ENCODE assay signal across 2 cellular contexts in genomic region chr9:124475158-124475867, GRCh38.
TF ChIP-seq lines count a peak whose summit lies in the region.

No MANE protein-coding gene starts in this region.

TF ChIP-seq in HepG2, 621 proteins besides CTCF, POLR2A, EP300 and RAD21:
- no peak for TF ChIP-seq ZNF232 (CRISPR knock-in tag; IDR thresholded peaks at IDR 0.05; ENCODE audit: borderline replicate concordance)
- TF ChIP-seq STAG1 (CRISPR knock-in tag; IDR thresholded peaks at IDR 0.05), result peak; percentile 67
- no peak for TF ChIP-seq RBM39 (IDR thresholded peaks at IDR 0.05; ENCODE audit: low read depth, low read length, poor library complexity, severe bottlenecking)
- TF ChIP-seq ZNF687 (CRISPR knock-in tag; IDR thresholded peaks at IDR 0.05), result peak; percentile 23; the same call in 1 of the 2 replicates
- 0 out of 2 replicates have a peak, but pooled peaks have one; percentile 10 for TF ChIP-seq KDM2A (CRISPR knock-in tag; IDR thresholded peaks at IDR 0.05; ENCODE audit: borderline replicate concordance, low read depth)
- TF ChIP-seq ZNF326 (CRISPR knock-in tag; IDR thresholded peaks at IDR 0.05; ENCODE audit: borderline replicate concordance), result no peak
- TF ChIP-seq HNRNPL (IDR thresholded peaks at IDR 0.05; ENCODE audit: low read depth, low read length), result peak; percentile 92
- 0 out of 2 replicates have a peak, but pooled peaks have one; percentile 25 for TF ChIP-seq MEIS2 (CRISPR knock-in tag; IDR thresholded peaks at IDR 0.05)
- TF ChIP-seq ZNF281 (CRISPR knock-in tag; IDR thresholded peaks at IDR 0.05; ENCODE audit: borderline replicate concordance), result peak; percentile 86; the same call in 1 of the 2 replicates

TF ChIP-seq in Ishikawa, 13 proteins besides CTCF, POLR2A, EP300 and RAD21:
- no peak for TF ChIP-seq EGR1 (IDR thresholded peaks at IDR 0.05)
- TF ChIP-seq REST (IDR thresholded peaks at IDR 0.05; ENCODE audit: low read depth), result no peak
- TF ChIP-seq MAX (IDR thresholded peaks at IDR 0.05), result no peak
- TF ChIP-seq TEAD4 (IDR thresholded peaks at IDR 0.05), result no peak
- no peak for TF ChIP-seq CREB1 (IDR thresholded peaks at IDR 0.05; ENCODE audit: low read depth)
- TF ChIP-seq CEBPB (IDR thresholded peaks at IDR 0.05), result no peak
- TF ChIP-seq NFIC (IDR thresholded peaks at IDR 0.05), result no peak
- TF ChIP-seq FOXM1 (IDR thresholded peaks at IDR 0.05; ENCODE audit: borderline replicate concordance, low read depth), result no peak
- no peak for TF ChIP-seq YY1 (IDR thresholded peaks at IDR 0.05; ENCODE audit: low read depth)
- no peak for TF ChIP-seq TCF12 (IDR thresholded peaks at IDR 0.05; ENCODE audit: low read depth)
- TF ChIP-seq TAF1 (IDR thresholded peaks at IDR 0.05; ENCODE audit: low read depth), result no peak
- TF ChIP-seq USF1 (IDR thresholded peaks at IDR 0.05), result no peak
- TF ChIP-seq ZBTB7A (IDR thresholded peaks at IDR 0.05; ENCODE audit: low read depth), result no peak
